In the genomic region with DNA sequence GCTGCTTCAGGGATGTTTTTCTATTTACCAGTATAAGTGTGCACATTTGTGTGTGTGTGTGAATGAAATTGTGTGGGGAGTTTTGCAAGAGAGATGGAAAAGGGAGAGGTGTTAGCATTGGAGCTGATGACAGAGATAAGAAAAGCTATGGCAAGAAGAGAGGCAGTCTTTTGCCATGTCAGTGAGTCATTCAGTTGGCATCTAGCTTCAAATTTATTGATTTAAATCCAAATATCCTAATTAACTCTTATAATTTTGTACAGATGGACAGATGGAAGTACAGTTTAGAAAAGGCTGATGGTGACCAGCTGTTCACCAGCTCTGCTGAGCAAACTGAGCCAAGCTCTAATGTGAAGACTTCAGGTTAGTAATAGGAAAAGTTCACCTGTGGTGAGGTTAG, we compare ENCODE assay signal across 17 cellular contexts. TPM values are rescaled to one million over a fixed set of nuclear protein-coding genes. Genes with fewer than 3 reads are reported as not detected.
A peak's percentile ranks its signal among the peaks of the same experiment; 100 is the strongest.
DNase-seq lines count a peak whose midpoint lies in the region; ATAC-seq and TF ChIP-seq lines count a peak whose summit lies in the region.
"Had no signal": no experiment of that assay in that cellular context is flagged by ENCODE, and none has a peak within 500 bp of the region (broad histone marks: within the 10 kb centered on the region; RNA-seq: fewer than 3 reads in every experiment).

No MANE protein-coding gene starts in this region.

- H3K4me1 Mint-ChIP-seq in CD4-positive, alpha-beta T cell (ENCODE audit: low read depth) = peaks cover 27% of the 10 kb centered on the region

- no peaks in the 10 kb centered on the region for H3K9me3 Mint-ChIP-seq in CD4-positive, alpha-beta T cell

- no peak overlapping the region for H3K27ac ChIP-seq in CD4-positive, alpha-beta T cell (ENCODE audit: low read depth, low read length)
- H3K27ac ChIP-seq: BLaER1 had no signal

- intact Hi-C loops in left cardiac atrium (cut with DNase I) = loop anchor here in 1 of 2 donors (5.0 kb wide), 1 partner anchor 69 kb away; a partner anchor contains a TSS
- intact Hi-C loops in CD4-positive, alpha-beta T cell (cut with DNase I, micrococcal nuclease) = loop anchor here in 1 of 2 experiments (10.0 kb wide), 1 partner anchor 1177 kb away; no protein-coding TSS in a partner anchor

- H3K4me3 Mint-ChIP-seq in CD4-positive, alpha-beta T cell = no peak overlapping the region

- no peaks in the 10 kb centered on the region for H3K9me3 ChIP-seq in iPS-15b (ENCODE audit: control insufficient read depth, insufficient read depth, low read length)
- no peaks in the 10 kb centered on the region for H3K9me3 ChIP-seq in CD4-positive, alpha-beta T cell (ENCODE audit: control insufficient read depth, low read length)
- H3K9me3 ChIP-seq: BLaER1 had no signal

- H3K36me3 Mint-ChIP-seq in CD4-positive, alpha-beta T cell (ENCODE audit: low read depth) = no peaks in the 10 kb centered on the region

- CTCF ChIA-PET in CD4-positive, alpha-beta T cell (lab: Charles Lee) = no interaction called here

- TF ChIP-seq CTCF in CD4-positive, alpha-beta T cell (IDR thresholded peaks at IDR 0.05) = no peak
- TF ChIP-seq CTCF in GM20000 (IDR thresholded peaks at IDR 0.05; ENCODE audit: extremely low read depth, missing control alignments) = no peak

- peaks cover 9% of the 10 kb centered on the region for H3K4me1 ChIP-seq in iPS-15b (ENCODE audit: control insufficient read depth, insufficient read depth, low read length)

- H3K9ac ChIP-seq in iPS-15b (ENCODE audit: low read depth, low read length) = no peak overlapping the region
- H3K9ac ChIP-seq: BLaER1 had no signal

- POLR2A ChIA-PET in CD4-positive, alpha-beta T cell (lab: Charles Lee) = interaction anchor here (0.6 kb wide), 1 partner anchor 928 kb away, joined by 5 read pairs; no protein-coding TSS in a partner anchor

- peak overlapping the region; percentile 2 for H3K4me3 ChIP-seq in iPS-15b (ENCODE audit: low read depth, low read length)
- H3K4me3 ChIP-seq: BLaER1, GM12878 had no signal

- H3K27me3 ChIP-seq in iPS-15b (ENCODE audit: control insufficient read depth, insufficient read depth, low read length) = peaks cover 85% of the 10 kb centered on the region
- peaks cover 75% of the 10 kb centered on the region for H3K27me3 ChIP-seq in CD4-positive, alpha-beta T cell (ENCODE audit: control insufficient read depth, insufficient read depth, low read length)

- DNase-seq in DMS 273 treated with DMSO at 0.1 percent for 48 hours (lab: John Stamatoyannopoulos, UW) (peak; percentile 4), HS-5 (ENCODE audit: low read depth) (peak; percentile 4), RPMI7951 (ENCODE audit: low read depth) (peak; percentile 50), left cardiac atrium (no peak), GM20000 (ENCODE audit: low spot score) (no peak), NCI-H2029 (lab: John Stamatoyannopoulos, UW) (no peak)
- DNase-seq in CD4-positive, alpha-beta T cell = no peak
- DNase-seq: ACHN, HCEC 1CT, KG1, MM.1S, NCI-H187 treated with DMSO at 0.1 percent for 48 hours, NCI-H2171, NCI-H510A had no signal

- H3K27ac Mint-ChIP-seq in CD4-positive, alpha-beta T cell = no peak overlapping the region

- no peak for ATAC-seq in left cardiac atrium
- no peak for ATAC-seq in CD4-positive, alpha-beta T cell (ENCODE audit: poor library complexity)
- ATAC-seq: GM12878 had no signal

- H3K36me3 ChIP-seq in iPS-15b (ENCODE audit: control insufficient read depth, insufficient read depth, low read length) = no peaks in the 10 kb centered on the region
- H3K36me3 ChIP-seq: BLaER1 had no signal

- peaks cover 88% of the 10 kb centered on the region for H3K27me3 Mint-ChIP-seq in CD4-positive, alpha-beta T cell

RNA-seq across cellular contexts. Expression of a gene that starts 3.3 kb away (rescaled TPM):
- total RNA-seq in RPMI7951 (2014; rRNA removed; shearing (Covaris generic)) = 7.8 and 9.1 TPM in 2 replicates
- 10 to 100 TPM; 18.6 to 35.8 TPM for total RNA-seq in left cardiac atrium
- not detected for total RNA-seq in CD4-positive, alpha-beta T cell

Comparison
In these comparisons a context has a peak if more than half of its experiments do, and no peak if none do; other contexts are left out.
1. DNase-seq: peak in DMS 273 treated with DMSO at 0.1 percent for 48 hours (single experiment), HS-5 (single experiment) and RPMI7951 (single experiment); none in left cardiac atrium (single experiment), CD4-positive, alpha-beta T cell (0 of 10), GM20000 (single experiment) and NCI-H2029 (single experiment).